ENCODE assay signal across 24 cellular contexts in the genomic region with DNA sequence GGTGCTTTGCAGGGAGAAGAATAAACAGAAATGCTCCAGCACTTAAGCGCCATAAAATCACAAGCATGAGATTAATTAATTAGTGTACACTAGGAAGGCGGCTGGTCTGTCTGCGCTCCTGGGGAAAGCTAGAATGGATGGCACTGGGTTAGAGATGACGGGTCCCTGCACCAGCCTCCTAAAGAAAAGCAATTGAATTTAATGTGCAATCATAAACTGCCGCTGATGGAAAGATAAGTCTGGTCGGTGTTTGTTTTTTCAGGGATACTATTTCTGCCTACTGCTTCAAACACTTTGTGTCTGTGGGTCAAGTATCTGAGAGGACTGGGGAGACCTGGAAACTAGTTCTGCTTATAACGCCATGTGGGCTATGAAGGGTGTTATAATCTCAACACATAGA.
"Had no signal": no experiment of that assay in that cellular context is flagged by ENCODE, and none has a peak within 500 bp of the region (broad histone marks: within the 10 kb centered on the region; RNA-seq: fewer than 3 reads in every experiment).

No MANE protein-coding gene starts in this region.

- H3K27ac ChIP-seq: epithelial cell of prostate, lower lobe of right lung, ovary, psoas muscle, skin epidermis had no signal

- H3K4me3 ChIP-seq: lower lobe of right lung, ovary, psoas muscle, skin epidermis had no signal

- H3K9me3 ChIP-seq: lower lobe of right lung, ovary, psoas muscle had no signal

- H3K27me3 ChIP-seq: ovary had no signal

- H3K4me1 ChIP-seq: lower lobe of right lung, psoas muscle had no signal

- H3K36me3 ChIP-seq: lower lobe of right lung, ovary had no signal

- DNase-seq: activated CD4-positive, alpha-beta T cell treated with anti-CD3 and anti-CD28 coated beads for 48 hours; activated CD4-positive, CD25-positive, alpha-beta regulatory T cell; activated CD8-positive, alpha-beta T cell treated with anti-CD3 and anti-CD28 coated beads for 36 hours; activated naive CD4-positive, alpha-beta T cell; activated naive CD8-positive, alpha-beta T cell treated with anti-CD3 and anti-CD28 coated beads, Interleukin-2, amount 10 ng/mL, durations not matched to agents 7 days and 5 days; activated T-cell treated with anti-CD3 and anti-CD28 coated beads, Interleukin-2, amount 50 U/mL, for 1 hour; amygdala; caudate nucleus; effector memory CD8-positive, alpha-beta T cell; foreskin fibroblast; hypothalamus; islet precursor cell; left colon; lower lobe of right lung; natural killer cell; ovary; psoas muscle; stimulated activated CD4-positive, alpha-beta T cell treated with anti-CD3 and anti-CD28 coated beads, Interleukin-15, amount 100 ng/mL, for 24 hours; stimulated activated CD4-positive, alpha-beta T cell treated with anti-CD3 and anti-CD28 coated beads, Interleukin-2, amount 100 ng/mL, for 48 hours; stimulated activated naive CD8-positive, alpha-beta T cell treated with anti-CD3 and anti-CD28 coated beads, Interleukin-15, amount 100 ng/mL, for 72 hours had no signal

- ATAC-seq: activated CD8-positive, alpha-beta T cell treated with anti-CD3 and anti-CD28 coated beads for 36 hours; activated T-helper 17 cell treated with anti-CD3 and anti-CD28 coated beads, Interleukin-2, amount 50 U/mL, for 72 hours; effector memory CD8-positive, alpha-beta T cell; left colon; natural killer cell; psoas muscle; right cardiac atrium; stimulated activated naive CD8-positive, alpha-beta T cell treated with anti-CD3 and anti-CD28 coated beads, Interleukin-15, amount 100 ng/mL, for 72 hours had no signal
